Comparison of ENCODE assay signal across 1 cellular context in genomic region chr1:162276493-162276892, GRCh38.
TF ChIP-seq lines count a peak whose summit lies in the region.

No MANE protein-coding gene starts in this region.

TF ChIP-seq in HCT116, 20 proteins besides CTCF, POLR2A, EP300 and RAD21 (continued from another document):
- TF ChIP-seq ATF3 (IDR thresholded peaks at IDR 0.05) (no peak), CBX3 (IDR thresholded peaks at IDR 0.05; ENCODE audit: low read depth) (no peak)
- TF ChIP-seq, protein P1, sequence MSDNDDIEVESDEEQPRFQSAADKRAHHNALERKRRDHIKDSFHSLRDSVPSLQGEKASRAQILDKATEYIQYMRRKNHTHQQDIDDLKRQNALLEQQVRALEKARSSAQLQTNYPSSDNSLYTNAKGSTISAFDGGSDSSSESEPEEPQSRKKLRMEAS (IDR thresholded peaks at IDR 0.05), result no peak
